ENCODE assay signal across 21 cellular contexts in the genomic region with DNA sequence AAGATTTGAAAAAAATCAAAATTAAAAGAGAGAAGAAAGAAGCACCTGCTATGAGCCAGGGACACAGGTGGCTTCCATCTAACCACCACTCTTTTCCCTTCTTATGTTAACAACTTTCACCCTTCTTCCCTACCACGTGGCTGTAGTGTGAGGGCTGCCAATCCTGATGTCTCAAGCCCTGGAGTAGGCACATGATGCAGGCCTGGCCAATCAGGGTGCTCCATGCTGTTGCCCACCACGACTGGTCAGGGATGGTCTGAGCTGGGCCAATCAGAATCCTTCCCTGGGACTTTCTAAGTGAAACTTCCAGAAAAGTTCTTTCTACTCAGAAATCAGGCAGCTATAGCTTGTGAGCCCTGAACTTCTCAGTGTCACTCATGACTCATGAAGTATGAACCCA.
DNase-seq lines count a peak whose midpoint lies in the region; FAIRE-seq and TF ChIP-seq lines count a peak whose summit lies in the region.
"Had no signal": no experiment of that assay in that cellular context is flagged by ENCODE, and none has a peak within 500 bp of the region (broad histone marks: within the 10 kb centered on the region; RNA-seq: fewer than 3 reads in every experiment).

No MANE protein-coding gene starts in this region.

- no peak for TF ChIP-seq EP300 in H1 (IDR thresholded peaks at IDR 0.05; ENCODE audit: borderline replicate concordance in 1 of 2, low read depth in 2 of 2, low read length in 2 of 2)

- H3K4ac ChIP-seq in H1 (replicated peaks; ENCODE audit: insufficient read length, low read depth, low read length) (no peak overlapping the region), mesenchymal stem cell (ENCODE audit: low read depth in 1 of 2, low read length in 2 of 2) (no peak overlapping the region)

- H3K27ac ChIP-seq in H1 (ENCODE audit: low read depth, low read length), result no peak overlapping the region
- H3K27ac ChIP-seq in mesenchymal stem cell (ENCODE audit: low read length, poor library complexity, severe bottlenecking), result no peak overlapping the region
- H3K27ac ChIP-seq: SJSA1 had no signal

- H3K18ac ChIP-seq in H1 (ENCODE audit: extremely low read depth, low read length) (no peak overlapping the region), mesenchymal stem cell (ENCODE audit: low read depth in 1 of 2, low read length in 2 of 2) (no peak overlapping the region)

- H2BK12ac ChIP-seq in H1 (ENCODE audit: low read depth, low read length), result no peak overlapping the region
- no peak overlapping the region for H2BK12ac ChIP-seq in mesenchymal stem cell (ENCODE audit: low read length in 2 of 2)

- no peak overlapping the region for H3K4me2 ChIP-seq in H1 (ENCODE audit: insufficient read depth in 1 of 2, low read depth in 2 of 2, low read length in 2 of 2)
- no peak overlapping the region for H3K4me2 ChIP-seq in mesenchymal stem cell (ENCODE audit: low read length, poor library complexity, severe bottlenecking)

- CTCF ChIA-PET in H1 (lab: Charles Lee; ENCODE audit: partially characterized antibody), result interaction anchor here (1.0 kb wide), 1 partner anchor 9 kb away, joined by 4 read pairs; no protein-coding TSS in a partner anchor

- H2BK120ac ChIP-seq in H1 (replicated peaks; ENCODE audit: low read depth, low read length) (no peak overlapping the region), mesenchymal stem cell (ENCODE audit: low read depth, low read length) (no peak overlapping the region)

- WGBS in H1 (ENCODE audit: extremely low coverage in 1 of 2, insufficient coverage in 1 of 2, insufficient read length in 1 of 2, insufficient replicate concordance in 2 of 2, low coverage in 1 of 2, low lambda C conversion rate in 2 of 2, missing lambda C conversion rate in 1 of 2), 2 experiments, result 54% methylated on average over 2 of the region's 2 CpGs; no CpG with 5 or more reads in 1 of the 2 experiments
- 45% methylated on average over 2 of the region's 2 CpGs for WGBS in mesenchymal stem cell

- peaks cover 3% of the 10 kb centered on the region; the same call in 1 of the 2 replicates for H3K23me2 ChIP-seq in H1 (ENCODE audit: low read depth, low read length)

- H2BK5ac ChIP-seq in H1 (ENCODE audit: low read depth, low read length) (no peak overlapping the region), mesenchymal stem cell (ENCODE audit: low read depth, low read length, poor library complexity, severe bottlenecking) (no peak overlapping the region)

- no peak overlapping the region for H4K91ac ChIP-seq in H1 (replicated peaks; ENCODE audit: insufficient read length, low read length)
- H4K91ac ChIP-seq in mesenchymal stem cell (ENCODE audit: low read length), result no peak overlapping the region

- H3K79me1 ChIP-seq in H1 (ENCODE audit: low read depth, low read length) (no peaks in the 10 kb centered on the region), mesenchymal stem cell (replicated peaks; ENCODE audit: low read length, poor library complexity, severe bottlenecking) (no peaks in the 10 kb centered on the region)

- H3K9ac ChIP-seq in H1 (replicated peaks in 1 of 4; ENCODE audit: extremely low read depth in 1 of 4, low read depth in 3 of 4, low read length in 3 of 4) (no peak overlapping the region), mesenchymal stem cell (ENCODE audit: low read length) (no peak overlapping the region)

- H3K14ac ChIP-seq in H1 (ENCODE audit: insufficient read length) (no peak overlapping the region), mesenchymal stem cell (ENCODE audit: low read length in 2 of 2) (no peak overlapping the region)

- POLR2A ChIA-PET in H1 (lab: Charles Lee; ENCODE audit: partially characterized antibody), result no interaction called here

- no peak for TF ChIP-seq CTCF in NB4 (IDR thresholded peaks at IDR 0.05; ENCODE audit: low read depth, low read length)
- no peak for TF ChIP-seq CTCF in H1 (IDR thresholded peaks at IDR 0.05; ENCODE audit: control extremely low read depth in 1 of 3, insufficient read depth in 1 of 3, low read depth in 1 of 3, low read length in 3 of 3)

- H2AK5ac ChIP-seq in H1 (ENCODE audit: low read depth, low read length) (no peak overlapping the region), mesenchymal stem cell (ENCODE audit: low read length, severe bottlenecking) (no peak overlapping the region)

- TF ChIP-seq RAD21 in H1 (IDR thresholded peaks at IDR 0.05 in 1 of 2, conservative IDR thresholded peaks at IDR 0.05 in 1 of 2; ENCODE audit: low read depth in 2 of 2, low read length in 2 of 2), result no peak

- H4K5ac ChIP-seq in H1 (ENCODE audit: insufficient read length, low read depth, low read length), result no peak overlapping the region

- no peak overlapping the region for H3K56ac ChIP-seq in H1 (replicated peaks; ENCODE audit: insufficient read length, low read depth, low read length)

- H3K79me2 ChIP-seq in H1 (ENCODE audit: control insufficient read depth in 1 of 2, insufficient read depth in 2 of 2, low read length in 2 of 2), result no peaks in the 10 kb centered on the region

- peaks cover 0 to 5% of the 10 kb centered on the region in 2 experiments for H4K20me1 ChIP-seq in H1 (replicated peaks in 1 of 2; ENCODE audit: control insufficient read depth in 1 of 2, insufficient read depth in 2 of 2, low read length in 2 of 2)

- H3K4me3 ChIP-seq in NB4 (ENCODE audit: low read depth, low read length) (no peak overlapping the region), H1 (ENCODE audit: extremely low read depth in 1 of 4, insufficient read depth in 2 of 4, low read depth in 3 of 4, low read length in 4 of 4) (no peak overlapping the region), mesenchymal stem cell (ENCODE audit: insufficient read depth in 1 of 2, low read depth in 1 of 2, low read length in 2 of 2) (no peak overlapping the region)
- H3K4me3 ChIP-seq: SJSA1 had no signal

- FAIRE-seq in H1 (lab: Jason Lieb, UNC), result no peak
- peak; percentile 77 for FAIRE-seq in urothelium cell line (lab: Jason Lieb, UNC)
- FAIRE-seq: G401.6, GM18507, GM19239, RCC 7860 had no signal

- TF ChIP-seq POLR2A in NB4 (IDR thresholded peaks at IDR 0.05; ENCODE audit: extremely low read depth, insufficient read length), result no peak
- no peak for TF ChIP-seq POLR2A in H1 (IDR thresholded peaks at IDR 0.05; ENCODE audit: control extremely low read depth in 1 of 2, low read depth in 2 of 2, low read length in 2 of 2)

- no peak overlapping the region for H2BK20ac ChIP-seq in H1 (ENCODE audit: low read length)

- H3K23ac ChIP-seq in H1 (ENCODE audit: insufficient read length) (no peak overlapping the region), mesenchymal stem cell (ENCODE audit: low read length in 2 of 2) (no peak overlapping the region)

- no peak overlapping the region for H2AFZ ChIP-seq in H1 (ENCODE audit: low read length)
- H2AFZ ChIP-seq in mesenchymal stem cell (ENCODE audit: low read depth, low read length), result no peak overlapping the region

- no peaks in the 10 kb centered on the region for H3K4me1 ChIP-seq in H1 (replicated peaks in 1 of 4; ENCODE audit: control insufficient read depth in 3 of 4, insufficient read depth in 4 of 4, low read length in 3 of 4)
- H3K4me1 ChIP-seq in mesenchymal stem cell (ENCODE audit: control insufficient read depth, insufficient read depth, low read depth, low read length), result no peaks in the 10 kb centered on the region
- H3K4me1 ChIP-seq: Caco-2, SJSA1 had no signal

- H3K27me3 ChIP-seq in H1 (replicated peaks in 1 of 4; ENCODE audit: control insufficient read depth in 3 of 4, extremely low read depth in 1 of 4, insufficient read depth in 3 of 4, low read length in 3 of 4) (no peaks in the 10 kb centered on the region; a peak in 2 of 7 replicates), mesenchymal stem cell (ENCODE audit: control insufficient read depth in 1 of 2, insufficient read depth in 1 of 2, low read length in 2 of 2) (peaks cover 0 to 51% of the 10 kb centered on the region in 2 experiments)

- H3K36me3 ChIP-seq in H1 (ENCODE audit: control insufficient read depth in 2 of 4, insufficient read depth in 4 of 4, low read length in 3 of 4), result no peaks in the 10 kb centered on the region
- no peaks in the 10 kb centered on the region for H3K36me3 ChIP-seq in mesenchymal stem cell (ENCODE audit: control insufficient read depth in 1 of 2, insufficient read depth in 2 of 2, low read depth in 1 of 2, low read length in 2 of 2)
- H3K36me3 ChIP-seq: SJSA1 had no signal

- H2BK15ac ChIP-seq in H1 (ENCODE audit: low read length), result no peak overlapping the region
- no peak overlapping the region for H2BK15ac ChIP-seq in mesenchymal stem cell (ENCODE audit: low read depth, poor library complexity, severe bottlenecking)

- DNase-seq in HT1080 (ENCODE audit: low read depth), result peak; percentile 15
- DNase-seq in NB4 (ENCODE audit: low read depth), result peak; percentile 9
- no peak for DNase-seq in H1 (ENCODE audit: low read depth in 1 of 2, low spot score in 2 of 2)
- no peak for DNase-seq in urothelium cell line (ENCODE audit: low spot score)
- DNase-seq in NCI-H510A (lab: John Stamatoyannopoulos, UW), result no peak
- no peak for DNase-seq in mesenchymal stem cell
- no peak for DNase-seq in activated effector memory CD4-positive, alpha-beta T cell treated with Interleukin-2 at 50 U/mL for 16 hours
- DNase-seq: Caco-2; CD4-positive, CD25-positive, alpha-beta regulatory T cell; MM.1S; NCI-H1092 treated with DMSO at 0.1 percent for 48 hours; NCI-H146; NCI-H2029; NCI-H2227 treated with DMSO at 0.1 percent for 48 hours; NCI-H510A treated with DMSO at 0.1 percent for 48 hours; NCI-H774 had no signal

- H4K8ac ChIP-seq in H1 (ENCODE audit: extremely low read depth, insufficient read depth, low read length) (no peak overlapping the region), mesenchymal stem cell (ENCODE audit: low read length) (no peak overlapping the region)

- H3K9me3 ChIP-seq in H1 (ENCODE audit: insufficient read depth in 2 of 2, low read depth in 1 of 2, low read length in 1 of 2), result no peaks in the 10 kb centered on the region
- no peaks in the 10 kb centered on the region for H3K9me3 ChIP-seq in mesenchymal stem cell (ENCODE audit: control insufficient read depth, low read length)
- H3K9me3 ChIP-seq: SJSA1 had no signal

TF ChIP-seq in H1, 55 proteins besides CTCF, POLR2A, EP300 and RAD21 (continues in another document):
- TF ChIP-seq MAX (IDR thresholded peaks at IDR 0.05) (0 out of 2 replicates have a peak, but pooled peaks have one; percentile 50), YY1 (IDR thresholded peaks at IDR 0.05; ENCODE audit: low read depth, low read length) (no peak), TBP (IDR thresholded peaks at IDR 0.05; ENCODE audit: low read depth, low read length) (no peak), USF2 (IDR thresholded peaks at IDR 0.05; ENCODE audit: low read length) (peak; percentile 36; the same call in 1 of the 2 replicates)

Comparison
In these comparisons a context has a peak if more than half of its experiments do, and no peak if none do; other contexts are left out.
1. DNase-seq: peak in HT1080 (single experiment) and NB4 (single experiment); none in H1 (0 of 2), urothelium cell line (single experiment), NCI-H510A (single experiment), mesenchymal stem cell (single experiment) and activated effector memory CD4-positive, alpha-beta T cell treated with Interleukin-2 at 50 U/mL for 16 hours (single experiment).